In the genomic region with DNA sequence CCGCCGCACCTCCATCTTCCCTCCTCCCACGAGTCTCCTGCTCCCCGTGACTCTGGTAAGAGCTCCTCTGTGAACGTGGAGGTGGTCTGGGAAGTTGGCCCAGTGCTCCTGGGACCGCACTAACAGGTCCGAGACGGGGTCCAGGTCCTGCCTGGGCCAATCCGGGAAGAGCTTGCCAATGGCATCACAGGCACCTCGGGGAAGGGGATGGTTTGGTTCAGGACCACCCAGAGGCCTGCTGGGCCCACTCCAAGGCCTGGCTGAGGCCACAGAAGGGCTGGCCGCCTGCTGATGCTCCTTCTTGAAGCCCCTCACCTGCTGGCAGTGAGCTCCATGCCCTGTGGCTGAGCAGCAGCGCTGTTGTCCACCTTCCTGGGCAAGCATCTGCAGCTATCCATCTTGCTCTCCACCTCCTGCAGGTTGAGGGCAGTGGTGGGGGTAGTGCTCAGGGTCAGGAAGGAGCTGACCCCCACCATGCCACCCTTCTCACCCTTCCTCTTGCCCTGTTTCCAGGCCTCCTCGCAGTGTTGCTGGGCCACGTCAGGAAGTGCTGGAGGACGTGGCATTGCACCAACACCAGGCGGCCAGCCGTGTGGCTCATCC, we compare ENCODE assay signal across 26 cellular contexts.
"Had no signal": no experiment of that assay in that cellular context is flagged by ENCODE, and none has a peak within 500 bp of the region (broad histone marks: within the 10 kb centered on the region; RNA-seq: fewer than 3 reads in every experiment).

No MANE protein-coding gene starts in this region.

- H3K9me3 ChIP-seq: colonic mucosa, esophagus squamous epithelium, left lung, pancreas, suprapubic skin, transverse colon, upper lobe of right lung, uterus had no signal

- H3K27ac ChIP-seq: colonic mucosa, esophagus squamous epithelium, left lung, pancreas, suprapubic skin, transverse colon, upper lobe of right lung, uterus had no signal

- H3K36me3 ChIP-seq: colonic mucosa, esophagus squamous epithelium, left lung, pancreas, suprapubic skin, transverse colon, upper lobe of right lung, uterus had no signal

- H3K4me3 ChIP-seq: colonic mucosa, esophagus squamous epithelium, left lung, pancreas, suprapubic skin, transverse colon, upper lobe of right lung, uterus had no signal

- H3K27me3 ChIP-seq: colonic mucosa, esophagus squamous epithelium, left lung, pancreas, suprapubic skin, transverse colon, upper lobe of right lung, uterus had no signal

- H3K4me1 ChIP-seq: colonic mucosa, esophagus squamous epithelium, left lung, pancreas, suprapubic skin, transverse colon, upper lobe of right lung, uterus had no signal

- FAIRE-seq: endometrium, frontal cortex, kidney, pancreas had no signal

- DNase-seq: central memory CD4-positive, alpha-beta T cell; colonic mucosa; dermis blood vessel endothelial cell; effector memory CD8-positive, alpha-beta T cell; erythroblast; esophagus squamous epithelium; hypothalamus; left lung; mammary epithelial cell; mesendoderm; naive thymus-derived CD8-positive, alpha-beta T cell; nephron progenitor cell; occipital lobe; stimulated activated CD4-positive, alpha-beta T cell treated with anti-CD3 and anti-CD28 coated beads, Interleukin-15, amount 100 ng/mL, for 24 hours; stimulated activated CD4-positive, alpha-beta T cell treated with anti-CD3 and anti-CD28 coated beads, Interleukin-2, amount 100 ng/mL, for 48 hours; stimulated activated CD8-positive, alpha-beta memory T cell treated with anti-CD3 and anti-CD28 coated beads, Interleukin-4, amount 100 ng/mL, for 48 hours; stimulated activated naive CD4-positive, alpha-beta T cell; stimulated activated naive CD8-positive, alpha-beta T cell treated with anti-CD3 and anti-CD28 coated beads, Interleukin-15, amount 100 ng/mL, for 72 hours; transverse colon; upper lobe of right lung; uterus had no signal
